In genomic region chr1:154749078-154749760, GRCh38 we compare ENCODE assay signal across 9 cellular contexts.
A peak's percentile ranks its signal among the peaks of the same experiment; 100 is the strongest.
DNase-seq lines count a peak whose midpoint lies in the region; ATAC-seq, FAIRE-seq and TF ChIP-seq lines count a peak whose summit lies in the region.
"Had no signal": no experiment of that assay in that cellular context is flagged by ENCODE, and none has a peak within 500 bp of the region (broad histone marks: within the 10 kb centered on the region; RNA-seq: fewer than 3 reads in every experiment).

No MANE protein-coding gene starts in this region.

- no peak overlapping the region for H3K4me3 Mint-ChIP-seq in activated naive CD8-positive, alpha-beta T cell
- H3K4me3 Mint-ChIP-seq in natural killer cell treated with Interleukin-12 subunit alpha and Interleukin-12 subunit beta and Interleukin-15 and Interleukin-18, amount 100 ng/mL, for 72 hours = no peak overlapping the region

- no peak overlapping the region for H3K27ac ChIP-seq in gastrocnemius medialis

- H3K27ac Mint-ChIP-seq in activated naive CD8-positive, alpha-beta T cell = peak overlapping the region; percentile 89
- peak overlapping the region in 1 of 2 donors; percentile 48 for H3K27ac Mint-ChIP-seq in natural killer cell treated with Interleukin-12 subunit alpha and Interleukin-12 subunit beta and Interleukin-15 and Interleukin-18, amount 100 ng/mL, for 72 hours

- TF ChIP-seq CTCF in gastrocnemius medialis (IDR thresholded peaks at IDR 0.05 in 4 of 5, conservative IDR thresholded peaks at IDR 0.05 in 1 of 5) = peak in 1 of 5 experiments; percentile 14

- peaks cover 10 to 12% of the 10 kb centered on the region in 2 donors for H3K4me1 ChIP-seq in gastrocnemius medialis

- ATAC-seq in natural killer cell treated with Interleukin-12 subunit alpha and Interleukin-12 subunit beta and Interleukin-15 and Interleukin-18, amount 100 ng/mL, for 72 hours = no peak
- ATAC-seq in HG03442 (IDR thresholded peaks at IDR 0.05; ENCODE audit: unreplicated experiment) (no peak), gastrocnemius medialis (no peak), GM19463 (IDR thresholded peaks at IDR 0.05; ENCODE audit: unreplicated experiment) (no peak)

- in situ Hi-C loops in gastrocnemius medialis (cut with MboI; ENCODE audit: low sequenced_read_pairs in 4 of 4) = no loop called here

- TF ChIP-seq POLR2A in H54 (IDR thresholded peaks at IDR 0.05; ENCODE audit: low read depth, low read length) (no peak), gastrocnemius medialis (IDR thresholded peaks at IDR 0.05) (no peak)

- no peak for FAIRE-seq in H54 (lab: Jason Lieb, UNC)

- no peaks in the 10 kb centered on the region for H3K36me3 ChIP-seq in gastrocnemius medialis
- H3K36me3 ChIP-seq: neutrophil had no signal

- H3K9me3 Mint-ChIP-seq in activated naive CD8-positive, alpha-beta T cell (ENCODE audit: low read depth) = no peaks in the 10 kb centered on the region
- no peaks in the 10 kb centered on the region for H3K9me3 Mint-ChIP-seq in natural killer cell treated with Interleukin-12 subunit alpha and Interleukin-12 subunit beta and Interleukin-15 and Interleukin-18, amount 100 ng/mL, for 72 hours

- DNase-seq in GM04503 (ENCODE audit: low read depth) = peak; percentile 71
- peak; percentile 79 for DNase-seq in LHCN-M2 (ENCODE audit: low read depth)
- peak; percentile 6 for DNase-seq in natural killer cell treated with Interleukin-12 subunit alpha and Interleukin-12 subunit beta and Interleukin-15 and Interleukin-18, amount 100 ng/mL, for 72 hours (ENCODE audit: low spot score)
- DNase-seq in H54 (ENCODE audit: insufficient read length, low spot score) = no peak
- DNase-seq in gastrocnemius medialis = no peak

- no peaks in the 10 kb centered on the region for H3K9me3 ChIP-seq in gastrocnemius medialis
- H3K9me3 ChIP-seq: neutrophil had no signal

- no peak overlapping the region for H3K4me3 ChIP-seq in gastrocnemius medialis

- intact Hi-C loops in gastrocnemius medialis (cut with DNase I; ENCODE audit: low total_unique reads) = loop anchor here (10.0 kb wide), 1 partner anchor 184 kb away; the partner anchor contains the start of gene CHRNB2

- H3K4me1 Mint-ChIP-seq in activated naive CD8-positive, alpha-beta T cell (ENCODE audit: low read depth) = peaks cover 70% of the 10 kb centered on the region
- peaks cover 21 to 53% of the 10 kb centered on the region in 2 donors for H3K4me1 Mint-ChIP-seq in natural killer cell treated with Interleukin-12 subunit alpha and Interleukin-12 subunit beta and Interleukin-15 and Interleukin-18, amount 100 ng/mL, for 72 hours (ENCODE audit: low read depth in 2 of 2)

- no peaks in the 10 kb centered on the region for H3K36me3 Mint-ChIP-seq in activated naive CD8-positive, alpha-beta T cell
- no peaks in the 10 kb centered on the region for H3K36me3 Mint-ChIP-seq in natural killer cell treated with Interleukin-12 subunit alpha and Interleukin-12 subunit beta and Interleukin-15 and Interleukin-18, amount 100 ng/mL, for 72 hours

- no peaks in the 10 kb centered on the region for H3K27me3 Mint-ChIP-seq in activated naive CD8-positive, alpha-beta T cell
- peaks cover 34 to 36% of the 10 kb centered on the region in 2 donors for H3K27me3 Mint-ChIP-seq in natural killer cell treated with Interleukin-12 subunit alpha and Interleukin-12 subunit beta and Interleukin-15 and Interleukin-18, amount 100 ng/mL, for 72 hours

- H3K27me3 ChIP-seq in gastrocnemius medialis = no peaks in the 10 kb centered on the region

Comparison
In these comparisons a context has a peak if more than half of its experiments do, and no peak if none do; other contexts are left out.
1. DNase-seq: peak in GM04503 (single experiment), LHCN-M2 (single experiment) and natural killer cell treated with Interleukin-12 subunit alpha and Interleukin-12 subunit beta and Interleukin-15 and Interleukin-18, amount 100 ng/mL, for 72 hours (single experiment); none in H54 (single experiment) and gastrocnemius medialis (0 of 2).